21 cellular contexts compared by ENCODE assay signal in the genomic region with DNA sequence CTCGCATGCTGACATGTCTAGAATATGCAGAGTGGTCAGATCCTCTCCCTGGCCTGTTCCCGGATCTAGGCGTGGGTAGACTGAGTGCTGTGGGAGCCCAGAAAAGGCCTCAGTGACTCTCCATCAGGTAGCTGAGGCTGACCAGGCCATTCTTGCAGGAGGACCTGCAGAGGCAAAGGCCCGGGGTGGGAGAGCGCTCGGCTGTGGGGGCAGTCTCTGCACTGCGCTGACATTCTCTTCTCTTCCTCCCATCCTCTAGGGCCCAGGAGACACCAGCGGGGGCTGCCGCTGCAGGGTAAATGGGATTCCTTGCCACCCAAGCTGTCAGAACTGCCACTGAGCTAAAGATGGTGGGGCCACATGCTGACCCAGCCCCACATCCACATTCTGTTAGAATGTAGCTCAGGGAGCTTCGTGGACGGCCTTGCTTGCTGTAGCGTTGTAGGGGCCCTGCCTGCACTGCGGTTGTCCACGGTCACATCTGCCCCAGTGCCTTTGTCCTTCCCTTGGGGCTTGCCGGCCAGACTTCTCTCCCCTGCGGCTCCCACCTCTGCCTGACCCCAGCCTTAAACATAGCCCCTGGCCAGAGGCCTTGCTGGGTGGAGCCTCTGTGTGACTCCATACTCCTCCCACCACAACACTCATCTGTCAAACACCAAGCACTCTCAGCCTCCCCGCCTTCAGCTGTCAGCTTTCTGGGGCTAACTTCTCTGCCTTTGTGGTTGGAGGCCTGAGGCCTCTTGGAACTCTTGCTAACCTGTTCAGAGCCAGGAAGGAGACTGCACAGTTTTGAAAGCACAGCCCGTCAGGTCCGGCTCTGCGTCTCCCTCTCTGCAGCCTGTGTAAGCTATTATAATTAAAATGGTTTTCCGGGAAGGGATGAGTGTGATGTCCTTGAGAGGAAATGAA. TPM values are rescaled to one million over a fixed set of nuclear protein-coding genes. Genes with fewer than 3 reads are reported as not detected.
DNase-seq lines count a peak whose midpoint lies in the region; ATAC-seq and TF ChIP-seq lines count a peak whose summit lies in the region.
"Had no signal": no experiment of that assay in that cellular context is flagged by ENCODE, and none has a peak within 500 bp of the region (broad histone marks: within the 10 kb centered on the region; RNA-seq: fewer than 3 reads in every experiment).

No MANE protein-coding gene starts in this region.

- no peak for TF ChIP-seq POLR2A in adrenal gland (IDR thresholded peaks at IDR 0.05)

- no peak overlapping the region for H3K23ac ChIP-seq in mesenchymal stem cell (ENCODE audit: low read length in 2 of 2)

- TF ChIP-seq CTCF in 22Rv1 (IDR thresholded peaks at IDR 0.05) (no peak), adrenal gland (IDR thresholded peaks at IDR 0.05) (no peak)

- peak overlapping the region; percentile 19 for H4K8ac ChIP-seq in mesenchymal stem cell (ENCODE audit: low read length)

- H2BK12ac ChIP-seq in mesenchymal stem cell (ENCODE audit: low read length in 2 of 2), result no peak overlapping the region

- no peak overlapping the region for H2AK5ac ChIP-seq in mesenchymal stem cell (ENCODE audit: low read length, severe bottlenecking)

- H3K27me3 ChIP-seq in adrenal gland, result no peaks in the 10 kb centered on the region
- H3K27me3 ChIP-seq in mesenchymal stem cell (ENCODE audit: control insufficient read depth in 1 of 2, insufficient read depth in 1 of 2, low read length in 2 of 2), result no peaks in the 10 kb centered on the region
- H3K27me3 ChIP-seq: cardiac muscle cell, dorsolateral prefrontal cortex had no signal

- no peak overlapping the region for H2AFZ ChIP-seq in mesenchymal stem cell (ENCODE audit: low read depth, low read length)

- no peak overlapping the region for H2BK120ac ChIP-seq in mesenchymal stem cell (ENCODE audit: low read depth, low read length)

- peaks cover 0 to 59% of the 10 kb centered on the region in 2 donors for H3K36me3 ChIP-seq in adrenal gland (replicated peaks in 1 of 2)
- peaks cover 66 to 84% of the 10 kb centered on the region in 2 experiments for H3K36me3 ChIP-seq in mesenchymal stem cell (ENCODE audit: control insufficient read depth in 1 of 2, insufficient read depth in 2 of 2, low read depth in 1 of 2, low read length in 2 of 2)

- H3K27ac ChIP-seq in 22Rv1 (peak overlapping the region; percentile 31; the same call in 1 of the 2 replicates), adrenal gland (peak overlapping the region in 4 of 5 donors; percentile 29 to 82 (median 52)), mesenchymal stem cell (ENCODE audit: low read length, poor library complexity, severe bottlenecking) (no peak overlapping the region)
- H3K27ac ChIP-seq: cardiac muscle cell had no signal

- 69 to 74% (median 72%) methylated on average over 16 to 21 of the region's 21 CpGs for WGBS in adrenal gland, 4 donors
- WGBS in mesenchymal stem cell, result 93% methylated on average over 21 of the region's 21 CpGs

- H2BK15ac ChIP-seq in mesenchymal stem cell (ENCODE audit: low read depth, poor library complexity, severe bottlenecking), result no peak overlapping the region

- no peak overlapping the region for H3K14ac ChIP-seq in mesenchymal stem cell (ENCODE audit: low read length in 2 of 2)

- H3K9me3 ChIP-seq in adrenal gland (replicated peaks in 1 of 3) (no peaks in the 10 kb centered on the region), mesenchymal stem cell (ENCODE audit: control insufficient read depth, low read length) (no peaks in the 10 kb centered on the region)

- H4K91ac ChIP-seq in mesenchymal stem cell (ENCODE audit: low read length), result no peak overlapping the region

- no peak overlapping the region for H3K9ac ChIP-seq in mesenchymal stem cell (ENCODE audit: low read length)

- ATAC-seq in GM18870 (IDR thresholded peaks at IDR 0.05; ENCODE audit: unreplicated experiment), result no peak
- no peak for ATAC-seq in SK-N-SH treated with all-trans-retinoic acid at 6 μM for 48 hours
- no peak for ATAC-seq in HG03469 (IDR thresholded peaks at IDR 0.05; ENCODE audit: unreplicated experiment)
- ATAC-seq: esophagus mucosa had no signal

- no peak overlapping the region for H2BK5ac ChIP-seq in mesenchymal stem cell (ENCODE audit: low read depth, low read length, poor library complexity, severe bottlenecking)

- peaks cover 25% of the 10 kb centered on the region for H3K79me1 ChIP-seq in mesenchymal stem cell (replicated peaks; ENCODE audit: low read length, poor library complexity, severe bottlenecking)

- no peak overlapping the region for H3K18ac ChIP-seq in mesenchymal stem cell (ENCODE audit: low read depth in 1 of 2, low read length in 2 of 2)

- H3K4ac ChIP-seq in mesenchymal stem cell (ENCODE audit: low read depth in 1 of 2, low read length in 2 of 2), result no peak overlapping the region

- DNase-seq in ELF-1 (ENCODE audit: low read depth, low spot score) (peak; percentile 75), adrenal gland (peak in 4 of 7 donors; percentile 36 to 61 (median 54)), mesenchymal stem cell (no peak), MV-4-11 (lab: John Stamatoyannopoulos, UW) (no peak)
- DNase-seq: activated CD4-positive, CD25-positive, alpha-beta regulatory T cell; AML-193; EL; left ventricle myocardium superior; naive B cell; NCI-H1417 treated with DMSO at 0.1 percent for 48 hours; NCI-H526 treated with DMSO at 0.1 percent for 48 hours; SIG-M5; small intestine; stimulated activated CD4-positive, alpha-beta T cell treated with anti-CD3 and anti-CD28 coated beads, Interleukin-4, amount 100 ng/mL, for 24 hours had no signal

- H3K4me3 ChIP-seq in adrenal gland, result no peak overlapping the region
- no peak overlapping the region for H3K4me3 ChIP-seq in mesenchymal stem cell (ENCODE audit: insufficient read depth in 1 of 2, low read depth in 1 of 2, low read length in 2 of 2)
- H3K4me3 ChIP-seq: cardiac muscle cell, dorsolateral prefrontal cortex had no signal

- H3K4me1 ChIP-seq in adrenal gland (replicated peaks in 1 of 2), result peaks cover 0 to 28% of the 10 kb centered on the region in 2 donors
- peaks cover 16% of the 10 kb centered on the region for H3K4me1 ChIP-seq in mesenchymal stem cell (ENCODE audit: control insufficient read depth, insufficient read depth, low read depth, low read length)

- intact Hi-C loops in adrenal gland (cut with DNase I), result loop anchor here in 1 of 2 donors (5.0 kb wide), 1 partner anchor 68 kb away; no protein-coding TSS in a partner anchor

- H3K4me2 ChIP-seq in mesenchymal stem cell (ENCODE audit: low read length, poor library complexity, severe bottlenecking), result no peak overlapping the region

TF ChIP-seq in SK-N-SH treated with all-trans-retinoic acid at 6 μM for 48 hours, 23 proteins besides CTCF, POLR2A, EP300 and RAD21 (continues in another document):
- TF ChIP-seq ZNF8 (CRISPR knock-in tag; IDR thresholded peaks at IDR 0.05) (no peak), TOX (CRISPR knock-in tag; IDR thresholded peaks at IDR 0.05; ENCODE audit: borderline replicate concordance) (no peak), ZFP3 (CRISPR knock-in tag; IDR thresholded peaks at IDR 0.05) (no peak), ESRRG (CRISPR knock-in tag; IDR thresholded peaks at IDR 0.05) (no peak), ZNF565 (CRISPR knock-in tag; conservative IDR thresholded peaks at IDR 0.05; ENCODE audit: low read depth) (no peak), SNAI2 (CRISPR knock-in tag; IDR thresholded peaks at IDR 0.05) (no peak), ZC3H10 (CRISPR knock-in tag; IDR thresholded peaks at IDR 0.05) (no peak), BACH2 (CRISPR knock-in tag; IDR thresholded peaks at IDR 0.05; ENCODE audit: borderline replicate concordance) (no peak), CREB5 (CRISPR knock-in tag; IDR thresholded peaks at IDR 0.05; ENCODE audit: low read depth) (no peak)
- TF ChIP-seq, protein P1, sequence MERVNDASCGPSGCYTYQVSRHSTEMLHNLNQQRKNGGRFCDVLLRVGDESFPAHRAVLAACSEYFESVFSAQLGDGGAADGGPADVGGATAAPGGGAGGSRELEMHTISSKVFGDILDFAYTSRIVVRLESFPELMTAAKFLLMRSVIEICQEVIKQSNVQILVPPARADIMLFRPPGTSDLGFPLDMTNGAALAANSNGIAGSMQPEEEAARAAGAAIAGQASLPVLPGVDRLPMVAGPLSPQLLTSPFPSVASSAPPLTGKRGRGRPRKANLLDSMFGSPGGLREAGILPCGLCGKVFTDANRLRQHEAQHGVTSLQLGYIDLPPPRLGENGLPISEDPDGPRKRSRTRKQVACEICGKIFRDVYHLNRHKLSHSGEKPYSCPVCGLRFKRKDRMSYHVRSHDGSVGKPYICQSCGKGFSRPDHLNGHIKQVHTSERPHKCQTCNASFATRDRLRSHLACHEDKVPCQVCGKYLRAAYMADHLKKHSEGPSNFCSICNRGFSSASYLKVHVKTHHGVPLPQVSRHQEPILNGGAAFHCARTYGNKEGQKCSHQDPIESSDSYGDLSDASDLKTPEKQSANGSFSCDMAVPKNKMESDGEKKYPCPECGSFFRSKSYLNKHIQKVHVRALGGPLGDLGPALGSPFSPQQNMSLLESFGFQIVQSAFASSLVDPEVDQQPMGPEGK (CRISPR knock-in tag; IDR thresholded peaks at IDR 0.05; ENCODE audit: borderline replicate concordance), result no peak

RNA-seq across cellular contexts. Expression of gene RBCK1, which starts 22.2 kb away (rescaled TPM):
- total RNA-seq in adrenal gland, result 100 to 1,000 TPM in 6 of 8 donors, 10 to 100 TPM in 2; 79.4 to 163 (median 128) TPM
- polyA plus RNA-seq in adrenal gland, result 100 to 1,000 TPM in 2 of 3 donors, 10 to 100 TPM in 1; 82.9 to 339 (median 253) TPM
- polyA plus RNA-seq in mesenchymal stem cell (2013, experiment 1 of 2), result 78.2 TPM
- 76.4 TPM for polyA plus RNA-seq in mesenchymal stem cell (2013, experiment 2 of 2)

RNA-seq across cellular contexts. Expression of gene TBC1D20, which starts 32.0 kb away (rescaled TPM):
- 10 to 100 TPM; 37.5 to 53.6 (median 47.7) TPM for total RNA-seq in adrenal gland
- 10 to 100 TPM; 23.8 to 38.5 (median 38.2) TPM for polyA plus RNA-seq in adrenal gland
- 34.7 TPM for polyA plus RNA-seq in mesenchymal stem cell (2013, experiment 1 of 2)
- polyA plus RNA-seq in mesenchymal stem cell (2013, experiment 2 of 2), result 36.0 TPM

RNA-seq across cellular contexts. Expression of gene TRIB3, which starts 49.8 kb away (rescaled TPM):
- 10 to 100 TPM in 4 of 8 donors, 1 to 10 TPM in 4; 6.4 to 39.7 (median 11.0) TPM for total RNA-seq in adrenal gland
- 10 to 100 TPM in 1 of 3 donors, 1 to 10 TPM in 2; 4.3 to 10.8 (median 5.3) TPM for polyA plus RNA-seq in adrenal gland
- 52.7 TPM for polyA plus RNA-seq in mesenchymal stem cell (2013, experiment 1 of 2)
- polyA plus RNA-seq in mesenchymal stem cell (2013, experiment 2 of 2), result 53.4 TPM

Comparison
In these comparisons a context has a peak if more than half of its experiments do, and no peak if none do; other contexts are left out.
1. DNase-seq: peak in ELF-1 (single experiment) and adrenal gland (4 of 7); none in mesenchymal stem cell (single experiment) and MV-4-11 (single experiment).